ENCODE assay signal across 22 cellular contexts in genomic region chr1:150847499-150848060, GRCh38. TPM values are rescaled to one million over a fixed set of nuclear protein-coding genes. Genes with fewer than 3 reads are reported as not detected.
"Had no signal": no experiment of that assay in that cellular context is flagged by ENCODE, and none has a peak within 500 bp of the region (broad histone marks: within the 10 kb centered on the region; RNA-seq: fewer than 3 reads in every experiment).

No MANE protein-coding gene starts in this region.

- DNase-seq: activated B cell treated with CpG ODN at 0.5 μM for 24 hours; activated CD4-positive, alpha-beta T cell treated with anti-CD3 and anti-CD28 coated beads for 48 hours; activated CD8-positive, alpha-beta memory T cell treated with anti-CD3 and anti-CD28 coated beads, Interleukin-2, amount 50 U/mL, for 48 hours; activated gamma-delta T cell treated with Interleukin-2 at 50 U/mL for 16 hours; activated naive CD8-positive, alpha-beta T cell treated with anti-CD3 and anti-CD28 coated beads, Interleukin-2, amount 10 ng/mL, durations not matched to agents 7 days and 5 days; activated T-cell treated with anti-CD3 and anti-CD28 coated beads, Interleukin-2, amount 50 U/mL, for 72 hours; anterior cingulate cortex; brain microvascular endothelial cell; foreskin melanocyte; head of caudate nucleus; stimulated activated CD4-positive, alpha-beta T cell treated with anti-CD3 and anti-CD28 coated beads, Interleukin-2, amount 100 ng/mL, for 48 hours; T-helper 2 cell; uterus had no signal

- H3K4me1 ChIP-seq: parathyroid adenoma, uterus had no signal

- H3K4me3 ChIP-seq: coronary artery, tibial nerve, uterus had no signal

- H3K9me3 ChIP-seq: tibial nerve, uterus had no signal

- H3K9me3 Mint-ChIP-seq: activated B cell treated with CpG ODN at 0.5 μM for 24 hours; activated T-cell treated with anti-CD3 and anti-CD28 coated beads, Interleukin-2, amount 50 U/mL, for 72 hours; central memory CD8-positive, alpha-beta T cell; stimulated activated memory B cell treated with anti-CD40 and anti-IgM and Interleukin-4, amounts not matched to agents 10 μg/mL and 1 μg/mL and 100 μg/mL, for 72 hours had no signal

- H3K27me3 Mint-ChIP-seq: activated B cell treated with CpG ODN at 0.5 μM for 24 hours; activated naive CD8-positive, alpha-beta T cell treated with anti-CD3 and anti-CD28 coated beads, Interleukin-2, amount 10 ng/mL, durations not matched to agents 7 days and 5 days; central memory CD8-positive, alpha-beta T cell; stimulated activated memory B cell treated with anti-CD40 and anti-IgM and Interleukin-4, amounts not matched to agents 10 μg/mL and 1 μg/mL and 100 μg/mL, for 72 hours had no signal

- ATAC-seq: esophagus mucosa; stimulated activated memory B cell treated with anti-CD40 and anti-IgM and Interleukin-4, amounts not matched to agents 10 μg/mL and 1 μg/mL and 100 μg/mL, for 72 hours had no signal

- H3K27ac ChIP-seq: brain microvascular endothelial cell, coronary artery, parathyroid adenoma had no signal

- H3K27me3 ChIP-seq: brain microvascular endothelial cell, tibial nerve, uterus had no signal

- H3K79me2 ChIP-seq: parathyroid adenoma had no signal

- H3K9ac ChIP-seq: parathyroid adenoma had no signal

- H3K27ac Mint-ChIP-seq: activated B cell treated with CpG ODN at 0.5 μM for 24 hours; activated naive CD8-positive, alpha-beta T cell treated with anti-CD3 and anti-CD28 coated beads, Interleukin-2, amount 10 ng/mL, durations not matched to agents 7 days and 5 days; stimulated activated memory B cell treated with anti-CD40 and anti-IgM and Interleukin-4, amounts not matched to agents 10 μg/mL and 1 μg/mL and 100 μg/mL, for 72 hours had no signal

- H3K36me3 ChIP-seq: uterus had no signal

- H2AFZ ChIP-seq: parathyroid adenoma had no signal

- H3K4me1 Mint-ChIP-seq: central memory CD8-positive, alpha-beta T cell had no signal

- H3K4me3 Mint-ChIP-seq: activated B cell treated with CpG ODN at 0.5 μM for 24 hours; activated naive CD8-positive, alpha-beta T cell treated with anti-CD3 and anti-CD28 coated beads, Interleukin-2, amount 10 ng/mL, durations not matched to agents 7 days and 5 days; central memory CD8-positive, alpha-beta T cell; stimulated activated memory B cell treated with anti-CD40 and anti-IgM and Interleukin-4, amounts not matched to agents 10 μg/mL and 1 μg/mL and 100 μg/mL, for 72 hours had no signal

RNA-seq across cellular contexts. Expression of gene CTXND2, which starts 39.4 kb away (rescaled TPM):
- total RNA-seq: activated B cell treated with CpG ODN at 0.5 μM for 24 hours; activated naive CD8-positive, alpha-beta T cell treated with anti-CD3 and anti-CD28 coated beads, Interleukin-2, amount 10 ng/mL, durations not matched to agents 7 days and 5 days; activated T-cell treated with anti-CD3 and anti-CD28 coated beads, Interleukin-2, amount 50 U/mL, for 72 hours; esophagus mucosa; lower leg skin; renal cortical epithelial cell; subcutaneous adipose tissue; tibial nerve; uterus had no signal
